ENCODE assay signal across 9 cellular contexts in the genomic region with DNA sequence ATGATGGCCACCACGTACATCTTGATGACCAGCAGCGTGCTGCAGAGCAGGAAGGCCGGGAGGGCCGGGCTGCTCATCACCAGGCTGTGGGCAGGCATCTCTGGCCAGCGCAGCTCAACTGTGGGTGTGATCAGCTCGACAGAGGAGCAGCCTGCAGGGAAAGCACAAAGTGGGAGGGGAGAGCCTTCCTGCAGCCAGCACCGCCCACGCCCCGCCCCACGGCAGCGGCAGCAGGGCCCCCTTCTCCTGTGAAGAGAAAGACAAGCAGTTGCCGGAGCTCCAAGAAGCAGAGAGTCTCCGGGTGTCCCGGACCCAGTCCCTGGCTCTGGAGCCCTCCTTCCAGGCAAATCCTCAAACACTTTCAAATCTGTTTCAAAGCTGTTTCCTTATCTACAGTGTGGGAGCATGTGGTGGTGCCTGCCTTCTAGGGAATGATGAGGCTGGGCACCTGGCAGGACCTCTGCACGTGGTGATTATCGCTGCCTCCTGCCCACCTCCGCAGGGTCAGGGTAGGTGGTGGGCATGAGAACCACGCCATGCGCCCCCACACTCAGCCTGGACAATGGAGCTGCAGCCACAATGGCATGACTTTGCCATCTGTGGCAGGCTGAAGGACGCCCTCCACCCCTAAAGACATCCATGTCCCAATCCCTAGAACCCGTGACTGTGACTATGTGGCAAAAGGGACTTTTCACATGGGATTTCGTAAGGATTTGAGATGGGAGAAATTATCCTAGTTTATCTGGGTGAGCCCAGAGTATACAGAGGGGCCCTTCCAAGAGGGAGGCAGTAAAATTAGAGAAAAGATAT. TPM values are rescaled to one million over a fixed set of nuclear protein-coding genes. Genes with fewer than 3 reads are reported as not detected.
DNase-seq lines count a peak whose midpoint lies in the region; TF ChIP-seq lines count a peak whose summit lies in the region.
"Had no signal": no experiment of that assay in that cellular context is flagged by ENCODE, and none has a peak within 500 bp of the region (broad histone marks: within the 10 kb centered on the region; RNA-seq: fewer than 3 reads in every experiment).

A gene with protein sequence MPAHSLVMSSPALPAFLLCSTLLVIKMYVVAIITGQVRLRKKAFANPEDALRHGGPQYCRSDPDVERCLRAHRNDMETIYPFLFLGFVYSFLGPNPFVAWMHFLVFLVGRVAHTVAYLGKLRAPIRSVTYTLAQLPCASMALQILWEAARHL (minus strand): TSS at position 128 of the 810 bp plus-strand sequence. CDS start 30 bp downstream, at position 98.

- H2AFZ ChIP-seq in neuron (ENCODE audit: low read depth, low read length): peak within 1 kb of the TSS; percentile 47

- H3K27me3 ChIP-seq in neuron (ENCODE audit: insufficient read depth, low read length): peaks cover 24% of the 10 kb centered on the region
- no peaks in the 10 kb centered on the region for H3K27me3 ChIP-seq in suprapubic skin

- TF ChIP-seq CTCF in GM13977 (IDR thresholded peaks at IDR 0.05; ENCODE audit: extremely low read depth, insufficient read depth, missing control alignments) (no peak), fibroblast of pulmonary artery (IDR thresholded peaks at IDR 0.05; ENCODE audit: low read length, missing control alignments) (no peak), suprapubic skin (IDR thresholded peaks at IDR 0.05) (no peak)

- peak; percentile 67 for DNase-seq in GM13977 (ENCODE audit: low spot score)
- DNase-seq in NCI-H82 treated with DMSO at 0.1 percent for 48 hours (lab: John Stamatoyannopoulos, UW; ENCODE audit: unreplicated experiment): peak; percentile 20
- peak; percentile 13 for DNase-seq in activated T-helper 1 cell treated with Interleukin-2 at 50 U/mL for 16 hours (ENCODE audit: low read depth)
- DNase-seq in fibroblast of pulmonary artery (ENCODE audit: low read depth): peak; percentile 82
- DNase-seq in suprapubic skin (ENCODE audit: low spot score in 2 of 2): peak; percentile 89
- DNase-seq in NCI-H2107 (lab: John Stamatoyannopoulos, UW): no peak
- DNase-seq in NCI-H1092 treated with DMSO at 0.1 percent for 48 hours (lab: John Stamatoyannopoulos, UW): no peak

- H3K4me3 ChIP-seq in fibroblast of pulmonary artery (replicated peaks; ENCODE audit: low read depth, low read length): peak within 1 kb of the TSS; percentile 36
- no peak within 1 kb of the TSS for H3K4me3 ChIP-seq in neuron (ENCODE audit: low read length)
- peak within 1 kb of the TSS; percentile 52 for H3K4me3 ChIP-seq in suprapubic skin

- TF ChIP-seq EP300 in suprapubic skin (IDR thresholded peaks at IDR 0.05): no peak

- H3K9me3 ChIP-seq in neuron (ENCODE audit: low read length) (no peaks in the 10 kb centered on the region), suprapubic skin (no peaks in the 10 kb centered on the region)

- peaks cover 11% of the 10 kb centered on the region for H3K4me1 ChIP-seq in neuron (ENCODE audit: insufficient read depth, low read length)
- H3K4me1 ChIP-seq in suprapubic skin: peaks cover 35% of the 10 kb centered on the region

- in situ Hi-C loops in GM13977 (cut with MboI; ENCODE audit: low pct_unique_long_range_greater_than_20kb, low sequenced_read_pairs, unreplicated experiment): no loop called here

- WGBS in suprapubic skin: 22% methylated on average over 14 of the region's 22 CpGs

- peak within 1 kb of the TSS; percentile 73 for H3K27ac ChIP-seq in suprapubic skin

- H3K36me3 ChIP-seq in neuron (ENCODE audit: insufficient read depth, low read length): no peaks in the 10 kb centered on the region
- H3K36me3 ChIP-seq in suprapubic skin: peaks cover 6% of the 10 kb centered on the region

- TF ChIP-seq POLR2A in suprapubic skin (IDR thresholded peaks at IDR 0.05): peak in 1 of 2 donors; percentile 80

RNA-seq across cellular contexts. Expression of the gene that starts here (rescaled TPM):
- 10 to 100 TPM; 21.8 to 38.8 (median 24.0) TPM for total RNA-seq in suprapubic skin
- total RNA-seq: activated CD8-positive, alpha-beta memory T cell treated with anti-CD3 and anti-CD28 coated beads for 36 hours had no signal

Comparison
In these comparisons a context has a peak if more than half of its experiments do, and no peak if none do; other contexts are left out.
1. DNase-seq: peak in GM13977 (single experiment), NCI-H82 treated with DMSO at 0.1 percent for 48 hours (single experiment), activated T-helper 1 cell treated with Interleukin-2 at 50 U/mL for 16 hours (single experiment), fibroblast of pulmonary artery (single experiment) and suprapubic skin (2 of 2); none in NCI-H2107 (single experiment) and NCI-H1092 treated with DMSO at 0.1 percent for 48 hours (single experiment).